ENCODE assay signal across 1 cellular context in genomic region chr5:61262080-61262479, GRCh38.
TF ChIP-seq lines count a peak whose summit lies in the region.

No MANE protein-coding gene starts in this region.

TF ChIP-seq in endothelial cell of umbilical vein, 7 proteins besides CTCF, POLR2A, EP300 and RAD21 (continued from another document):
- TF ChIP-seq EZH2 (IDR thresholded peaks at IDR 0.05; ENCODE audit: borderline replicate concordance, low read depth, low read length, severe bottlenecking) (no peak), MYC (IDR thresholded peaks at IDR 0.05; ENCODE audit: low read depth, low read length) (no peak)
